ENCODE assay signal across 2 cellular contexts in genomic region chr14:77339407-77339806, GRCh38.
TF ChIP-seq lines count a peak whose summit lies in the region.

No MANE protein-coding gene starts in this region.

TF ChIP-seq in IMR-90, 13 proteins besides CTCF, POLR2A, EP300 and RAD21:
- 0 out of 2 replicates have a peak, but pooled peaks have one; percentile 15 for TF ChIP-seq FOS (IDR thresholded peaks at IDR 0.05; ENCODE audit: low read depth, low read length)
- TF ChIP-seq CEBPB (IDR thresholded peaks at IDR 0.05; ENCODE audit: low read depth, low read length): peak; percentile 96
- no peak for TF ChIP-seq MAZ (IDR thresholded peaks at IDR 0.05; ENCODE audit: borderline replicate concordance, low read depth, low read length)

TF ChIP-seq in GM12891, 5 proteins besides CTCF, POLR2A, EP300 and RAD21:
- no peak for TF ChIP-seq POU2F2 (IDR thresholded peaks at IDR 0.05; ENCODE audit: low read depth, low read length)
- TF ChIP-seq SPI1 (IDR thresholded peaks at IDR 0.05; ENCODE audit: low read depth, low read length): no peak
- no peak for TF ChIP-seq POLR2AphosphoS5 (IDR thresholded peaks at IDR 0.05; ENCODE audit: low read depth, low read length)
- no peak for TF ChIP-seq PAX5 (IDR thresholded peaks at IDR 0.05; ENCODE audit: insufficient read depth, low read length, severe bottlenecking)
- TF ChIP-seq TAF1 (IDR thresholded peaks at IDR 0.05; ENCODE audit: low read depth, low read length): no peak
